Comparison of ENCODE assay signal across 1 cellular context in genomic region chr19:17305517-17306284, GRCh38.
A peak's percentile ranks its signal among the peaks of the same experiment; 100 is the strongest.
TF ChIP-seq lines count a peak whose summit lies in the region.

TSS of gene MRPL34 (plus strand) at chr19:17305872. CDS start at chr19:17305893, 21 bp downstream.

TF ChIP-seq in GM12878, 131 proteins besides CTCF, POLR2A, EP300 and RAD21 (continued from another document):
- TF ChIP-seq IRF5 (IDR thresholded peaks at IDR 0.05; ENCODE audit: borderline replicate concordance) (no peak), SREBF2 (IDR thresholded peaks at IDR 0.05; ENCODE audit: low read length) (no peak), USF2 (IDR thresholded peaks at IDR 0.05; ENCODE audit: borderline replicate concordance, low read depth, low read length) (no peak; the same call in none of the 2 replicates), BMI1 (IDR thresholded peaks at IDR 0.05; ENCODE audit: borderline replicate concordance) (no peak), MTA2 (IDR thresholded peaks at IDR 0.05; ENCODE audit: low read depth) (peak; percentile 34; the same call in 1 of the 2 replicates), IRF4 (IDR thresholded peaks at IDR 0.05; ENCODE audit: low read depth, low read length) (0 out of 2 replicates have a peak, but pooled peaks have one; percentile 16)
TF ChIP-seq in GM12878: peak in this region for 45.
